In genomic region chr18:35376742-35377695, GRCh38 we compare ENCODE assay signal across 7 cellular contexts. TPM values are rescaled to one million over a fixed set of nuclear protein-coding genes. Genes with fewer than 3 reads are reported as not detected.
A peak's percentile ranks its signal among the peaks of the same experiment; 100 is the strongest.
DNase-seq lines count a peak whose midpoint lies in the region; ATAC-seq, FAIRE-seq and TF ChIP-seq lines count a peak whose summit lies in the region.

Gene ZNF396 (minus strand): TSS chr18:35377337. CDS start chr18:35374292, 3,045 bp downstream.

- H2AFZ ChIP-seq in keratinocyte (ENCODE audit: control insufficient read depth, low read length), result peak within 1 kb of the TSS; percentile 93

- dilution Hi-C loops in keratinocyte (cut with MboI; ENCODE audit: extremely low pct_ligation_motif_present, low sequenced_read_pairs), result no loop called here

- H3K9me3 ChIP-seq in keratinocyte (ENCODE audit: control insufficient read depth, low read depth, low read length), result no peaks in the 10 kb centered on the region

- H3K36me3 ChIP-seq in keratinocyte (ENCODE audit: control insufficient read depth in 2 of 2, extremely low read depth in 1 of 2, insufficient read depth in 2 of 2, low read length in 2 of 2), result no peaks in the 10 kb centered on the region

- no peaks in the 10 kb centered on the region for H3K79me2 ChIP-seq in keratinocyte (ENCODE audit: control insufficient read depth, insufficient read depth, low read length)

- H3K27ac ChIP-seq in keratinocyte (ENCODE audit: control insufficient read depth, insufficient read depth, low read length), result no peak within 1 kb of the TSS

- peaks cover 6% of the 10 kb centered on the region for H3K27me3 ChIP-seq in keratinocyte (ENCODE audit: control insufficient read depth, extremely low read depth, insufficient read depth, low read length)

- FAIRE-seq in keratinocyte (lab: Jason Lieb, UNC), result no peak

- peak within 1 kb of the TSS; percentile 85 for H3K4me2 ChIP-seq in keratinocyte (ENCODE audit: control insufficient read depth, extremely low read depth, insufficient read depth, low read depth, low read length)

- peak within 1 kb of the TSS; percentile 68 for H3K4me3 ChIP-seq in WI38 (ENCODE audit: low read depth, low read length)
- H3K4me3 ChIP-seq in cardiac fibroblast (replicated peaks in 1 of 2; ENCODE audit: low read depth in 2 of 2, low read length in 2 of 2), result peak within 1 kb of the TSS; percentile 72 to 76
- peak within 1 kb of the TSS; percentile 60 to 72 (median 67) for H3K4me3 ChIP-seq in keratinocyte (ENCODE audit: control insufficient read depth in 2 of 3, extremely low read depth in 1 of 3, insufficient read depth in 2 of 3, low read depth in 1 of 3, low read length in 3 of 3)

- H3K4me1 ChIP-seq in keratinocyte (ENCODE audit: control insufficient read depth, extremely low read depth, insufficient read depth, low read length), result peaks cover 10% of the 10 kb centered on the region

- H3K9me1 ChIP-seq in keratinocyte (ENCODE audit: control insufficient read depth, extremely low read depth, insufficient read depth, low read length), result no peaks in the 10 kb centered on the region

- TF ChIP-seq CTCF in WI38 (IDR thresholded peaks at IDR 0.05; ENCODE audit: low read depth, low read length), result no peak
- no peak for TF ChIP-seq CTCF in cardiac fibroblast (IDR thresholded peaks at IDR 0.05; ENCODE audit: low read depth, low read length)
- TF ChIP-seq CTCF in keratinocyte (optimal IDR thresholded peaks at IDR 0.05 in 1 of 3, IDR thresholded peaks at IDR 0.05 in 1 of 3, conservative IDR thresholded peaks at IDR 0.05 in 1 of 3; ENCODE audit: extremely low read depth in 1 of 3, insufficient read depth in 2 of 3, low read length in 3 of 3), result peak in 1 of 3 experiments; percentile 4

- DNase-seq in NCI-H2081 (lab: John Stamatoyannopoulos, UW), result peak; percentile 68 to 69
- peak; percentile 62 to 65 for DNase-seq in cardiac fibroblast (ENCODE audit: low read depth in 2 of 2)
- no peak for DNase-seq in keratinocyte (ENCODE audit: low read depth, low spot score)
- DNase-seq in stimulated activated CD4-positive, alpha-beta T cell treated with anti-CD3 and anti-CD28 coated beads, Interleukin-12 subunit alpha, Interleukin-12 subunit beta, amount 100 ng/mL, for 4 hours, result peak; percentile 63

- H4K20me1 ChIP-seq in keratinocyte (ENCODE audit: control insufficient read depth, extremely low read depth, insufficient read depth, low read length), result no peaks in the 10 kb centered on the region

- H3K9ac ChIP-seq in keratinocyte (ENCODE audit: control insufficient read depth, extremely low read depth, insufficient read depth, low read length), result peak within 1 kb of the TSS; percentile 28

- ATAC-seq in GM18502 (IDR thresholded peaks at IDR 0.05; ENCODE audit: poor library complexity, unreplicated experiment), result peak; percentile 84
- peak; percentile 88 for ATAC-seq in HG02885 (IDR thresholded peaks at IDR 0.05; ENCODE audit: poor library complexity, unreplicated experiment)

RNA-seq across cellular contexts. Expression of gene ZNF396, which starts in this region (rescaled TPM):
- 0.20 to 0.49 TPM (median 0.33 TPM) in 3 replicates for polyA plus RNA-seq in keratinocyte
- 0.35 TPM for polyA plus RNA-seq in keratinocyte (2011; ENCODE audit: low read depth)
- 0.19 and 0.28 TPM in 2 replicates for polyA plus RNA-seq in keratinocyte (2011; cell fraction: cytosol; rRNA removed)
- 0.36 TPM in 2 replicates for polyA plus RNA-seq in keratinocyte (2011; cell fraction: nucleus; rRNA removed)
- 0.18 and 0.56 TPM in 2 replicates for polyA plus RNA-seq in keratinocyte (2012; ENCODE audit: low replicate concordance)
- polyA minus RNA-seq in keratinocyte, result 0.13 TPM in 2 of 3 replicates, not detected in the other
- polyA minus RNA-seq in keratinocyte (2011; cell fraction: cytosol; rRNA and poly(A)+ RNA removed), result not detected
- 0.23 and 0.32 TPM in 2 replicates for polyA minus RNA-seq in keratinocyte (2011; cell fraction: nucleus; rRNA and poly(A)+ RNA removed)
